ENCODE assay signal across 16 cellular contexts in genomic region chr17:34307110-34307509, GRCh38. TPM values are rescaled to one million over a fixed set of nuclear protein-coding genes. Genes with fewer than 3 reads are reported as not detected.
DNase-seq lines count a peak whose midpoint lies in the region; ATAC-seq and TF ChIP-seq lines count a peak whose summit lies in the region.
"Had no signal": no experiment of that assay in that cellular context is flagged by ENCODE, and none has a peak within 500 bp of the region (broad histone marks: within the 10 kb centered on the region; RNA-seq: fewer than 3 reads in every experiment).

No MANE protein-coding gene starts in this region.

- H3K27ac Mint-ChIP-seq in CD4-positive, alpha-beta T cell = no peak overlapping the region
- H3K27ac Mint-ChIP-seq: nephron progenitor cell, T-cell had no signal

- no peak overlapping the region for H3K4me3 ChIP-seq in gastroesophageal sphincter
- H3K4me3 ChIP-seq: colonic mucosa, esophagus squamous epithelium had no signal

- H3K9me3 ChIP-seq in gastroesophageal sphincter = no peaks in the 10 kb centered on the region
- no peaks in the 10 kb centered on the region for H3K9me3 ChIP-seq in CD4-positive, alpha-beta T cell (ENCODE audit: control insufficient read depth, low read length)
- H3K9me3 ChIP-seq: colonic mucosa, esophagus squamous epithelium had no signal

- H3K4me1 Mint-ChIP-seq in CD4-positive, alpha-beta T cell (ENCODE audit: low read depth) = no peaks in the 10 kb centered on the region
- H3K4me1 Mint-ChIP-seq: T-cell had no signal

- no peak overlapping the region for H3K4me3 Mint-ChIP-seq in CD4-positive, alpha-beta T cell
- H3K4me3 Mint-ChIP-seq: nephron progenitor cell, T-cell had no signal

- WGBS in gastroesophageal sphincter (ENCODE audit: low coverage in 1 of 2), 2 donors = 30 to 50% methylated on average over 1 to 3 of the region's 3 CpGs

- H3K27ac ChIP-seq in gastroesophageal sphincter = peak overlapping the region in 1 of 4 donors; percentile 25
- H3K27ac ChIP-seq in CD4-positive, alpha-beta T cell (ENCODE audit: low read depth, low read length) = no peak overlapping the region
- H3K27ac ChIP-seq: colonic mucosa had no signal

- peaks cover 0 to 22% (median 0%) of the 10 kb centered on the region in 3 donors for H3K4me1 ChIP-seq in gastroesophageal sphincter
- H3K4me1 ChIP-seq: colonic mucosa had no signal

- POLR2A ChIA-PET in CD4-positive, alpha-beta T cell (lab: Charles Lee) = no interaction called here

- TF ChIP-seq POLR2A in gastroesophageal sphincter (IDR thresholded peaks at IDR 0.05) = no peak

- no peaks in the 10 kb centered on the region for H3K36me3 ChIP-seq in gastroesophageal sphincter
- H3K36me3 ChIP-seq: colonic mucosa, esophagus squamous epithelium had no signal

- CTCF ChIA-PET in CD4-positive, alpha-beta T cell (lab: Charles Lee) = no interaction called here

- ATAC-seq in gastroesophageal sphincter = peak; percentile 58
- ATAC-seq in sciatic nerve = peak; percentile 83
- ATAC-seq in CD4-positive, alpha-beta T cell (ENCODE audit: poor library complexity) = no peak
- ATAC-seq: activated CD4-positive, CD25-positive, alpha-beta regulatory T cell treated with anti-CD3 and anti-CD28 coated beads, Interleukin-2, amount 50 U/mL, for 24 hours; T-cell had no signal

- intact Hi-C loops in sciatic nerve (cut with DNase I) = loop anchor here (5.0 kb wide), 1 partner anchor 105 kb away; no protein-coding TSS in a partner anchor
- intact Hi-C loops in CD4-positive, alpha-beta T cell (cut with DNase I, micrococcal nuclease) = no loop called here

- peaks cover 14% of the 10 kb centered on the region for H3K27me3 Mint-ChIP-seq in CD4-positive, alpha-beta T cell

- TF ChIP-seq CTCF in gastroesophageal sphincter (IDR thresholded peaks at IDR 0.05) = no peak
- no peak for TF ChIP-seq CTCF in CD4-positive, alpha-beta T cell (IDR thresholded peaks at IDR 0.05)

- peak; percentile 4 for DNase-seq in ELR (ENCODE audit: low read depth)
- DNase-seq in RPMI7951 (ENCODE audit: low read depth) = peak; percentile 72
- peak; percentile 81 for DNase-seq in sciatic nerve (ENCODE audit: low spot score)
- DNase-seq in CD4-positive, alpha-beta T cell = no peak
- no peak for DNase-seq in germinal center (ENCODE audit: low spot score)
- DNase-seq in hypothalamus (lab: John Stamatoyannopoulos, UW) = no peak
- DNase-seq: activated T-cell treated with anti-CD3 and anti-CD28 coated beads, Interleukin-2, amount 50 U/mL, for 48 hours; colonic mucosa; esophagus squamous epithelium; NCI-H1092; NCI-H345; nephron progenitor cell; T-cell had no signal

- no peaks in the 10 kb centered on the region for H3K36me3 Mint-ChIP-seq in CD4-positive, alpha-beta T cell (ENCODE audit: low read depth)
- H3K36me3 Mint-ChIP-seq: T-cell had no signal

- H3K9me3 Mint-ChIP-seq in CD4-positive, alpha-beta T cell = no peaks in the 10 kb centered on the region
- H3K9me3 Mint-ChIP-seq: nephron progenitor cell, T-cell had no signal

- H3K27me3 ChIP-seq in gastroesophageal sphincter = no peaks in the 10 kb centered on the region
- H3K27me3 ChIP-seq in CD4-positive, alpha-beta T cell (ENCODE audit: control insufficient read depth, insufficient read depth, low read length) = peaks cover 5% of the 10 kb centered on the region
- H3K27me3 ChIP-seq: colonic mucosa had no signal

- TF ChIP-seq EP300 in gastroesophageal sphincter (IDR thresholded peaks at IDR 0.05) = no peak

RNA-seq across cellular contexts. Expression of gene CCL8, which starts 12.1 kb away (rescaled TPM):
- not detected in 2 replicates for total RNA-seq in RPMI7951 (2014; rRNA removed; shearing (Covaris generic))
- total RNA-seq in gastroesophageal sphincter = under 1 TPM in 2 of 4 donors, not detected in 2; 0.27 to 0.81 TPM
- 10.3 TPM for total RNA-seq in sciatic nerve
- total RNA-seq in CD4-positive, alpha-beta T cell = not detected
- total RNA-seq: HT1080, T-cell had no signal

RNA-seq across cellular contexts. Expression of gene CCL11, which starts 21.6 kb away (rescaled TPM):
- total RNA-seq in RPMI7951 (2014; rRNA removed; shearing (Covaris generic)) = not detected in 2 replicates
- 1 to 10 TPM; 2.0 to 4.5 (median 2.7) TPM for total RNA-seq in gastroesophageal sphincter
- 0.67 TPM for total RNA-seq in sciatic nerve
- not detected for total RNA-seq in CD4-positive, alpha-beta T cell
- total RNA-seq: HT1080, T-cell had no signal

RNA-seq across cellular contexts. Expression of gene CCL7, which starts 37.1 kb away (rescaled TPM):
- total RNA-seq in RPMI7951 (2014; rRNA removed; shearing (Covaris generic)) = 0.68 TPM in 1 of 2 replicates, not detected in the other
- total RNA-seq in gastroesophageal sphincter (1 to 10 TPM in 1 of 4 donors, not detected in 3; 2.2 TPM), sciatic nerve (1.6 TPM)
- not detected for total RNA-seq in CD4-positive, alpha-beta T cell
- total RNA-seq: esophagus squamous epithelium, HT1080, T-cell had no signal

RNA-seq across cellular contexts. Expression of gene CCL13, which starts 49.2 kb away (rescaled TPM):
- not detected in 2 replicates for total RNA-seq in RPMI7951 (2014; rRNA removed; shearing (Covaris generic))
- total RNA-seq in gastroesophageal sphincter = 1 to 10 TPM in 3 of 4 donors, not detected in 1; 1.7 to 4.3 (median 2.3) TPM
- 28.8 TPM for total RNA-seq in sciatic nerve
- total RNA-seq in CD4-positive, alpha-beta T cell = not detected
- total RNA-seq: HT1080, T-cell had no signal

RNA-seq across cellular contexts. Expression of gene CCL2, which starts 52.0 kb away (rescaled TPM):
- total RNA-seq in RPMI7951 (2014; rRNA removed; shearing (Covaris generic)) = 300 and 392 TPM in 2 replicates
- total RNA-seq in gastroesophageal sphincter (100 to 1,000 TPM in 1 of 4 donors, 10 to 100 TPM in 2, 1 to 10 TPM in 1; 5.0 to 121 (median 20.9) TPM), sciatic nerve (219 TPM)
- not detected for total RNA-seq in CD4-positive, alpha-beta T cell

Comparison
In these comparisons a context has a peak if more than half of its experiments do, and no peak if none do; other contexts are left out.
1. DNase-seq: peak in ELR (single experiment), RPMI7951 (single experiment) and sciatic nerve (single experiment); none in CD4-positive, alpha-beta T cell (0 of 10), germinal center (single experiment) and hypothalamus (0 of 51).